Comparison of ENCODE assay signal across 9 cellular contexts in genomic region chr16:11949527-11949926, GRCh38. TPM values are rescaled to one million over a fixed set of nuclear protein-coding genes. Genes with fewer than 3 reads are reported as not detected.
DNase-seq lines count a peak whose midpoint lies in the region; ATAC-seq, FAIRE-seq and TF ChIP-seq lines count a peak whose summit lies in the region.
"Had no signal": no experiment of that assay in that cellular context is flagged by ENCODE, and none has a peak within 500 bp of the region (broad histone marks: within the 10 kb centered on the region; RNA-seq: fewer than 3 reads in every experiment).

No MANE protein-coding gene starts in this region.

- no peak overlapping the region for H3K27ac Mint-ChIP-seq in activated CD8-positive, alpha-beta T cell treated with anti-CD3 and anti-CD28 coated beads, Interleukin-2, amount 10 ng/mL, durations not matched to agents 7 days and 5 days

- H3K27ac ChIP-seq in left ventricle myocardium inferior (replicated peaks), result no peak overlapping the region
- no peak overlapping the region for H3K27ac ChIP-seq in small intestine (ENCODE audit: low read depth in 1 of 2, low read length in 1 of 2)
- H3K27ac ChIP-seq: BLaER1 treated with 17β-estradiol and CSF1 and Interleukin-3, amounts not matched to agents 10 nM and 100 nM had no signal

- no peak overlapping the region for H3K4me3 Mint-ChIP-seq in activated CD8-positive, alpha-beta T cell treated with anti-CD3 and anti-CD28 coated beads, Interleukin-2, amount 10 ng/mL, durations not matched to agents 7 days and 5 days

- no peaks in the 10 kb centered on the region for H3K27me3 Mint-ChIP-seq in activated CD8-positive, alpha-beta T cell treated with anti-CD3 and anti-CD28 coated beads, Interleukin-2, amount 10 ng/mL, durations not matched to agents 7 days and 5 days (ENCODE audit: low read depth)

- FAIRE-seq in small intestine (lab: Jason Lieb, UNC), result no peak

- no peaks in the 10 kb centered on the region for H3K36me3 ChIP-seq in H7 (replicated peaks; ENCODE audit: control insufficient read depth, insufficient read depth, low read length)
- no peaks in the 10 kb centered on the region for H3K36me3 ChIP-seq in left ventricle myocardium inferior
- no peaks in the 10 kb centered on the region for H3K36me3 ChIP-seq in small intestine (ENCODE audit: control insufficient read depth in 2 of 2, insufficient read depth in 2 of 2, low read length in 2 of 2)
- H3K36me3 ChIP-seq: BLaER1 treated with 17β-estradiol and CSF1 and Interleukin-3, amounts not matched to agents 10 nM and 100 nM had no signal

- no peaks in the 10 kb centered on the region for H3K9me3 ChIP-seq in left ventricle myocardium inferior (replicated peaks)
- no peaks in the 10 kb centered on the region for H3K9me3 ChIP-seq in small intestine (ENCODE audit: control insufficient read depth, low read depth)
- H3K9me3 ChIP-seq: BLaER1 treated with 17β-estradiol and CSF1 and Interleukin-3, amounts not matched to agents 10 nM and 100 nM had no signal

- ATAC-seq in activated CD8-positive, alpha-beta T cell treated with anti-CD3 and anti-CD28 coated beads, Interleukin-2, amount 10 ng/mL, durations not matched to agents 7 days and 5 days, result peak; percentile 44

- POLR2A ChIA-PET in activated CD8-positive, alpha-beta T cell treated with anti-CD3 and anti-CD28 coated beads, Interleukin-2, amount 10 ng/mL, durations not matched to agents 7 days and 5 days (lab: Charles Lee), result no interaction called here

- H3K27me3 ChIP-seq in H7 (ENCODE audit: control insufficient read depth, insufficient read depth, low read length) (no peaks in the 10 kb centered on the region), left ventricle myocardium inferior (ENCODE audit: low read depth) (peaks cover 8% of the 10 kb centered on the region), small intestine (ENCODE audit: control insufficient read depth in 2 of 2, insufficient read depth in 2 of 2, low read length in 2 of 2) (no peaks in the 10 kb centered on the region)
- H3K27me3 ChIP-seq: BLaER1 treated with 17β-estradiol and CSF1 and Interleukin-3, amounts not matched to agents 10 nM and 100 nM had no signal

- H3K9me3 Mint-ChIP-seq in activated CD8-positive, alpha-beta T cell treated with anti-CD3 and anti-CD28 coated beads, Interleukin-2, amount 10 ng/mL, durations not matched to agents 7 days and 5 days (ENCODE audit: insufficient read depth), result no peaks in the 10 kb centered on the region

- H3K4me1 Mint-ChIP-seq in activated CD8-positive, alpha-beta T cell treated with anti-CD3 and anti-CD28 coated beads, Interleukin-2, amount 10 ng/mL, durations not matched to agents 7 days and 5 days (ENCODE audit: low read depth), result no peaks in the 10 kb centered on the region

- H3K4me3 ChIP-seq in H7 (ENCODE audit: insufficient read depth, low read depth, low read length) (no peak overlapping the region), left ventricle myocardium inferior (no peak overlapping the region), small intestine (ENCODE audit: low read depth in 1 of 2, low read length in 2 of 2) (no peak overlapping the region)
- H3K4me3 ChIP-seq: BLaER1 treated with 17β-estradiol and CSF1 and Interleukin-3, amounts not matched to agents 10 nM and 100 nM had no signal

- peak; percentile 48 for DNase-seq in NCI-H1436 (lab: John Stamatoyannopoulos, UW)
- DNase-seq in NCI-H1436 treated with DMSO at 0.1 percent for 48 hours (lab: John Stamatoyannopoulos, UW), result no peak
- peak; percentile 79 for DNase-seq in H7
- peak; percentile 73 for DNase-seq in NCI-H2171 (lab: John Stamatoyannopoulos, UW)
- peak; percentile 34 for DNase-seq in activated CD8-positive, alpha-beta T cell treated with anti-CD3 and anti-CD28 coated beads, Interleukin-2, amount 10 ng/mL, durations not matched to agents 7 days and 5 days
- DNase-seq in left ventricle myocardium inferior, result no peak
- DNase-seq in small intestine, result peak; percentile 37
- DNase-seq in mesenteric fat pad (ENCODE audit: low spot score), result no peak

- peak; percentile 64 for TF ChIP-seq CTCF in left ventricle myocardium inferior (IDR thresholded peaks at IDR 0.05; ENCODE audit: borderline replicate concordance)

- 17 to 21% (median 19%) methylated on average over 4 of the region's 4 CpGs for WGBS in small intestine, 3 donors

- CTCF ChIA-PET in activated CD8-positive, alpha-beta T cell treated with anti-CD3 and anti-CD28 coated beads, Interleukin-2, amount 10 ng/mL, durations not matched to agents 7 days and 5 days (lab: Charles Lee), result interaction anchor here (1.0 to 1.8 kb wide), 7 partner anchors 20 to 146 kb away, joined by 3 to 45 read pairs (median 4); no protein-coding TSS in a partner anchor

- no peaks in the 10 kb centered on the region for H3K4me1 ChIP-seq in left ventricle myocardium inferior
- no peaks in the 10 kb centered on the region for H3K4me1 ChIP-seq in small intestine (ENCODE audit: control insufficient read depth in 2 of 2, insufficient read depth in 1 of 2, low read depth in 1 of 2, low read length in 1 of 2)

- H3K36me3 Mint-ChIP-seq in activated CD8-positive, alpha-beta T cell treated with anti-CD3 and anti-CD28 coated beads, Interleukin-2, amount 10 ng/mL, durations not matched to agents 7 days and 5 days (ENCODE audit: low read depth), result no peaks in the 10 kb centered on the region

- intact Hi-C loops in left ventricle myocardium inferior (cut with micrococcal nuclease), result no loop called here

RNA-seq across cellular contexts. Expression of gene NPIPB2, which starts 7.7 kb away (rescaled TPM):
- total RNA-seq in H7 (2014; rRNA removed; shearing (Covaris generic)), result 0.97 and 1.3 TPM in 2 replicates
- total RNA-seq in activated CD8-positive, alpha-beta T cell treated with anti-CD3 and anti-CD28 coated beads, Interleukin-2, amount 10 ng/mL, durations not matched to agents 7 days and 5 days, result 10 to 100 TPM; 12.0 to 17.9 TPM
- total RNA-seq in left ventricle myocardium inferior (0.77 TPM), mesenteric fat pad (10.9 TPM)
- 1 to 10 TPM in 2 of 3 donors, not detected in 1; 5.1 to 5.5 TPM for polyA plus RNA-seq in small intestine

RNA-seq across cellular contexts. Expression of gene TNFRSF17, which starts 15.5 kb away (rescaled TPM):
- not detected in 2 replicates for total RNA-seq in H7 (2014; rRNA removed; shearing (Covaris generic))
- total RNA-seq in activated CD8-positive, alpha-beta T cell treated with anti-CD3 and anti-CD28 coated beads, Interleukin-2, amount 10 ng/mL, durations not matched to agents 7 days and 5 days, result not detected
- not detected for total RNA-seq in left ventricle myocardium inferior
- polyA plus RNA-seq in small intestine, result 10 to 100 TPM in 1 of 3 donors, 1 to 10 TPM in 1, not detected in 1; 1.8 to 19.7 TPM
- not detected for total RNA-seq in mesenteric fat pad

RNA-seq across cellular contexts. Expression of gene SNX29, which starts 27.0 kb away (rescaled TPM):
- 2.9 and 3.2 TPM in 2 replicates for total RNA-seq in H7 (2014; rRNA removed; shearing (Covaris generic))
- total RNA-seq in activated CD8-positive, alpha-beta T cell treated with anti-CD3 and anti-CD28 coated beads, Interleukin-2, amount 10 ng/mL, durations not matched to agents 7 days and 5 days, result 10 to 100 TPM; 15.4 to 18.5 TPM
- total RNA-seq in left ventricle myocardium inferior, result 13.2 TPM
- polyA plus RNA-seq in small intestine, result 1 to 10 TPM in 2 of 3 donors, under 1 TPM in 1; 0.89 to 3.7 (median 1.9) TPM
- total RNA-seq in mesenteric fat pad, result 71.8 TPM

RNA-seq across cellular contexts. Expression of gene GSPT1, which starts 33.8 kb away (rescaled TPM):
- total RNA-seq in H7 (2014; rRNA removed; shearing (Covaris generic)), result 116 and 148 TPM in 2 replicates
- total RNA-seq in activated CD8-positive, alpha-beta T cell treated with anti-CD3 and anti-CD28 coated beads, Interleukin-2, amount 10 ng/mL, durations not matched to agents 7 days and 5 days, result 100 to 1,000 TPM; 110 to 114 TPM
- total RNA-seq in left ventricle myocardium inferior (82.3 TPM), mesenteric fat pad (138 TPM)
- polyA plus RNA-seq in small intestine, result 10 to 100 TPM; 27.3 to 49.0 (median 35.3) TPM

Comparison
In these comparisons a context has a peak if more than half of its experiments do, and no peak if none do; other contexts are left out.
1. DNase-seq: peak in NCI-H1436 (single experiment), H7 (single experiment), NCI-H2171 (single experiment), activated CD8-positive, alpha-beta T cell treated with anti-CD3 and anti-CD28 coated beads, Interleukin-2, amount 10 ng/mL, durations not matched to agents 7 days and 5 days (single experiment) and small intestine (single experiment); none in NCI-H1436 treated with DMSO at 0.1 percent for 48 hours (single experiment), left ventricle myocardium inferior (single experiment) and mesenteric fat pad (single experiment).